8 cellular contexts compared by ENCODE assay signal in genomic region chr3:44861412-44862220, GRCh38. TPM values are rescaled to one million over a fixed set of nuclear protein-coding genes. Genes with fewer than 3 reads are reported as not detected.
A peak's percentile ranks its signal among the peaks of the same experiment; 100 is the strongest.
DNase-seq lines count a peak whose midpoint lies in the region; ATAC-seq, FAIRE-seq and TF ChIP-seq lines count a peak whose summit lies in the region.

TSS of gene TMEM42 (plus strand) at chr3:44861912. CDS start at chr3:44861925, 13 bp downstream.

- intact Hi-C loops in activated T-helper 2 cell treated with anti-CD3 and anti-CD28 coated beads, Interferon-gamma antibody, Interleukin-2, Interleukin-4, amounts not matched to agents 10 μg/mL and 5 μg/mL and 100 μg/mL, durations not matched to agents 14 hours and 24 hours and 36 hours (cut with micrococcal nuclease): loop anchor here (2.0 kb wide), 1 partner anchor 101 kb away; the partner anchor contains the start of genes KIAA1143 and KIF15

- H3K27ac Mint-ChIP-seq in activated T-helper 2 cell treated with anti-CD3 and anti-CD28 coated beads, Interferon-gamma antibody, Interleukin-2, Interleukin-4, amounts not matched to agents 10 μg/mL and 5 μg/mL and 100 μg/mL, durations not matched to agents 14 hours and 24 hours and 36 hours: peak within 1 kb of the TSS; percentile 83
- H3K27ac Mint-ChIP-seq in naive thymus-derived CD8-positive, alpha-beta T cell: peak within 1 kb of the TSS; percentile 88 to 96 (median 93)

- H3K4me3 Mint-ChIP-seq in activated T-helper 2 cell treated with anti-CD3 and anti-CD28 coated beads, Interferon-gamma antibody, Interleukin-2, Interleukin-4, amounts not matched to agents 10 μg/mL and 5 μg/mL and 100 μg/mL, durations not matched to agents 14 hours and 24 hours and 36 hours (ENCODE audit: low read depth): peak within 1 kb of the TSS; percentile 85
- H3K4me3 Mint-ChIP-seq in naive thymus-derived CD8-positive, alpha-beta T cell: peak within 1 kb of the TSS; percentile 84 to 94 (median 90)

- H3K9me3 Mint-ChIP-seq in activated T-helper 2 cell treated with anti-CD3 and anti-CD28 coated beads, Interferon-gamma antibody, Interleukin-2, Interleukin-4, amounts not matched to agents 10 μg/mL and 5 μg/mL and 100 μg/mL, durations not matched to agents 14 hours and 24 hours and 36 hours: no peaks in the 10 kb centered on the region
- no peaks in the 10 kb centered on the region for H3K9me3 Mint-ChIP-seq in naive thymus-derived CD8-positive, alpha-beta T cell

- peak; percentile 27 for TF ChIP-seq CTCF in fibroblast of mammary gland (conservative IDR thresholded peaks at IDR 0.05; ENCODE audit: control insufficient read depth, insufficient read depth, low read depth, low read length)

- no peak for FAIRE-seq in RCC 7860 (lab: Jason Lieb, UNC)

- DNase-seq in DMS153 treated with DMSO at 0.1 percent for 48 hours (lab: John Stamatoyannopoulos, UW; ENCODE audit: unreplicated experiment) (peak; percentile 64), HuH-7.5 (ENCODE audit: low spot score) (peak; percentile 52), RCC 7860 (ENCODE audit: low spot score) (peak; percentile 60), fibroblast of mammary gland (ENCODE audit: low read depth) (peak; percentile 90)
- DNase-seq in activated T-helper 2 cell treated with anti-CD3 and anti-CD28 coated beads, Interferon-gamma antibody, Interleukin-2, Interleukin-4, amounts not matched to agents 10 μg/mL and 5 μg/mL and 100 μg/mL, durations not matched to agents 14 hours and 24 hours and 36 hours (ENCODE audit: low spot score): peak; percentile 86
- DNase-seq in naive thymus-derived CD8-positive, alpha-beta T cell: peak; percentile 79 to 92 (median 86)
- peak; percentile 69 to 84 (median 78) for DNase-seq in stimulated activated naive CD4-positive, alpha-beta T cell (lab: John Stamatoyannopoulos, UW)

- no peaks in the 10 kb centered on the region for H3K27me3 Mint-ChIP-seq in activated T-helper 2 cell treated with anti-CD3 and anti-CD28 coated beads, Interferon-gamma antibody, Interleukin-2, Interleukin-4, amounts not matched to agents 10 μg/mL and 5 μg/mL and 100 μg/mL, durations not matched to agents 14 hours and 24 hours and 36 hours (ENCODE audit: low read depth)
- H3K27me3 Mint-ChIP-seq in naive thymus-derived CD8-positive, alpha-beta T cell: no peaks in the 10 kb centered on the region

- ATAC-seq in GM21447 (IDR thresholded peaks at IDR 0.05; ENCODE audit: unreplicated experiment): peak; percentile 84
- ATAC-seq in naive thymus-derived CD8-positive, alpha-beta T cell: peak; percentile 93

- H3K36me3 Mint-ChIP-seq in activated T-helper 2 cell treated with anti-CD3 and anti-CD28 coated beads, Interferon-gamma antibody, Interleukin-2, Interleukin-4, amounts not matched to agents 10 μg/mL and 5 μg/mL and 100 μg/mL, durations not matched to agents 14 hours and 24 hours and 36 hours (ENCODE audit: low read depth): peaks cover 11% of the 10 kb centered on the region
- H3K36me3 Mint-ChIP-seq in naive thymus-derived CD8-positive, alpha-beta T cell: no peaks in the 10 kb centered on the region

- POLR2A ChIA-PET in naive thymus-derived CD8-positive, alpha-beta T cell (lab: Charles Lee): interaction anchor here (0.7 kb wide), 1 partner anchor 58 kb away, joined by 3 read pairs; no protein-coding TSS in a partner anchor

- peak within 1 kb of the TSS; percentile 61 for H3K4me3 ChIP-seq in fibroblast of mammary gland (ENCODE audit: control insufficient read depth, low read depth, low read length)

- H3K4me1 Mint-ChIP-seq in activated T-helper 2 cell treated with anti-CD3 and anti-CD28 coated beads, Interferon-gamma antibody, Interleukin-2, Interleukin-4, amounts not matched to agents 10 μg/mL and 5 μg/mL and 100 μg/mL, durations not matched to agents 14 hours and 24 hours and 36 hours (ENCODE audit: low read depth): peaks cover 24% of the 10 kb centered on the region
- peaks cover 19 to 45% (median 44%) of the 10 kb centered on the region in 4 donors for H3K4me1 Mint-ChIP-seq in naive thymus-derived CD8-positive, alpha-beta T cell

RNA-seq across cellular contexts. Expression of gene TMEM42, which starts in this region (rescaled TPM):
- total RNA-seq in activated T-helper 2 cell treated with anti-CD3 and anti-CD28 coated beads, Interferon-gamma antibody, Interleukin-2, Interleukin-4, amounts not matched to agents 10 μg/mL and 5 μg/mL and 100 μg/mL, durations not matched to agents 14 hours and 24 hours and 36 hours: 8.8 and 9.4 TPM in 2 replicates
- total RNA-seq in naive thymus-derived CD8-positive, alpha-beta T cell: 10 to 100 TPM; 22.8 to 25.9 TPM
- 10 to 100 TPM; 51.8 to 74.2 (median 51.9) TPM for polyA plus RNA-seq in naive thymus-derived CD8-positive, alpha-beta T cell

Comparison
In these comparisons a context has a peak if more than half of its experiments do, and no peak if none do; other contexts are left out.
1. Peak in every context shown above with its lines: DNase-seq, ATAC-seq and H3K4me3 ChIP-seq.